ENCODE assay signal across 24 cellular contexts in the genomic region with DNA sequence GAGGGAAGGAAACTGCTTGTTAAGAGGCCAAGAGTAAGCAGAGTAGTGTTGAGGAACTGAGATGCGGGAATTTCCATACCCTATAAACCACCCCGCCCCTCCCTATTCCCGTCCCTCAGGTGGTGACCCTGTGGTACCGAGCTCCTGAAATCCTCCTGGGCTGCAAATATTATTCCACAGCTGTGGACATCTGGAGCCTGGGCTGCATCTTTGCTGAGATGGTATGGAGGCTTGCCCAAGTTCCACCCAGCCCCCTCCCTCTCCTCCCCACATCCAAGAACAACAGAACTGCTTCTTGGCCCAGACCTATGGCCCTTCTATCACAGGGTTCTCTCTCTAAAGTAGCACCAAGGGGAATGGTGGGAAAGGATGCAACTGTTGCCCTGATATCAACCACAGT. TPM values are rescaled to one million over a fixed set of nuclear protein-coding genes. Genes with fewer than 3 reads are reported as not detected.
"Had no signal": no experiment of that assay in that cellular context is flagged by ENCODE, and none has a peak within 500 bp of the region (broad histone marks: within the 10 kb centered on the region; RNA-seq: fewer than 3 reads in every experiment).

No MANE protein-coding gene starts in this region.

- H3K9me3 Mint-ChIP-seq: activated T-cell treated with anti-CD3 and anti-CD28 coated beads, Interleukin-2, amount 50 U/mL, for 4 hours; activated T-helper 2 cell treated with anti-CD3 and anti-CD28 coated beads, Interferon-gamma antibody, Interleukin-2, Interleukin-4, amounts not matched to agents 10 μg/mL and 5 μg/mL and 100 μg/mL, durations not matched to agents 14 hours and 24 hours and 36 hours; effector memory CD8-positive, alpha-beta T cell; immature natural killer cell; naive thymus-derived CD8-positive, alpha-beta T cell had no signal

- ATAC-seq: activated CD8-positive, alpha-beta T cell treated with anti-CD3 and anti-CD28 coated beads, Interleukin-2, amount 10 ng/mL, durations not matched to agents 7 days and 5 days; activated T-cell treated with anti-CD3 and anti-CD28 coated beads, Interleukin-2, amount 50 U/mL, for 4 hours; effector memory CD8-positive, alpha-beta T cell; left lobe of liver; naive thymus-derived CD8-positive, alpha-beta T cell; upper lobe of right lung had no signal

- H3K4me3 ChIP-seq: colonic mucosa, dorsolateral prefrontal cortex, esophagus muscularis mucosa, lung, ovary, prostate gland, upper lobe of right lung had no signal

- DNase-seq: activated CD4-positive, alpha-beta T cell treated with anti-CD3 and anti-CD28 coated beads for 1 hour; activated CD4-positive, alpha-beta T cell treated with anti-CD3 and anti-CD28 coated beads, Interleukin-2, amount 50 U/mL, for 1 hour; activated CD8-positive, alpha-beta T cell treated with anti-CD3 and anti-CD28 coated beads, Interleukin-2, amount 10 ng/mL, durations not matched to agents 7 days and 5 days; activated naive CD4-positive, alpha-beta T cell; activated T-cell treated with anti-CD3 and anti-CD28 coated beads, Interleukin-2, amount 50 U/mL, for 4 hours; amygdala; colonic mucosa; dorsolateral prefrontal cortex; effector memory CD8-positive, alpha-beta T cell; immature natural killer cell; naive thymus-derived CD8-positive, alpha-beta T cell; ovary; stimulated activated CD4-positive, alpha-beta T cell treated with anti-CD3 and anti-CD28 coated beads, Interleukin-2, amount 100 ng/mL, for 48 hours; stimulated activated CD8-positive, alpha-beta memory T cell treated with anti-CD3 and anti-CD28 coated beads, Interleukin-4, amount 100 ng/mL, for 48 hours; stimulated activated naive CD4-positive, alpha-beta T cell treated with Interleukin-2 at 50 U/mL for 16 hours; T-helper 9 cell; upper lobe of right lung had no signal

- H3K27ac ChIP-seq: colonic mucosa, dorsolateral prefrontal cortex, ovary, prostate gland, upper lobe of right lung had no signal

- H3K27me3 Mint-ChIP-seq: activated naive CD8-positive, alpha-beta T cell; effector memory CD8-positive, alpha-beta T cell; naive thymus-derived CD8-positive, alpha-beta T cell had no signal

- H3K4me1 ChIP-seq: prostate gland had no signal

- H3K4me3 Mint-ChIP-seq: activated CD8-positive, alpha-beta T cell treated with anti-CD3 and anti-CD28 coated beads, Interleukin-2, amount 10 ng/mL, durations not matched to agents 7 days and 5 days; activated T-cell treated with anti-CD3 and anti-CD28 coated beads, Interleukin-2, amount 50 U/mL, for 4 hours; effector memory CD8-positive, alpha-beta T cell had no signal

- H3K36me3 ChIP-seq: colonic mucosa, ovary, prostate gland, upper lobe of right lung had no signal

- H3K27me3 ChIP-seq: colonic mucosa, dorsolateral prefrontal cortex, esophagus muscularis mucosa, ovary, upper lobe of right lung had no signal

- FAIRE-seq: bronchial epithelial cell had no signal

- H3K27ac Mint-ChIP-seq: activated CD8-positive, alpha-beta T cell treated with anti-CD3 and anti-CD28 coated beads, Interleukin-2, amount 10 ng/mL, durations not matched to agents 7 days and 5 days; activated naive CD8-positive, alpha-beta T cell; activated T-helper 2 cell treated with anti-CD3 and anti-CD28 coated beads, Interferon-gamma antibody, Interleukin-2, Interleukin-4, amounts not matched to agents 10 μg/mL and 5 μg/mL and 100 μg/mL, durations not matched to agents 14 hours and 24 hours and 36 hours; effector memory CD8-positive, alpha-beta T cell had no signal

- H3K9me3 ChIP-seq: colonic mucosa, esophagus muscularis mucosa, ovary, prostate gland, upper lobe of right lung had no signal

RNA-seq across cellular contexts. Expression of gene PMEL, which starts 3.5 kb away (rescaled TPM):
- total RNA-seq: naive thymus-derived CD8-positive, alpha-beta T cell had no signal
